Comparison of ENCODE assay signal across 14 cellular contexts in genomic region chr1:221888801-221889200, GRCh38.
A peak's percentile ranks its signal among the peaks of the same experiment; 100 is the strongest.
DNase-seq lines count a peak whose midpoint lies in the region; ATAC-seq and TF ChIP-seq lines count a peak whose summit lies in the region.
"Had no signal": no experiment of that assay in that cellular context is flagged by ENCODE, and none has a peak within 500 bp of the region (broad histone marks: within the 10 kb centered on the region; RNA-seq: fewer than 3 reads in every experiment).

No MANE protein-coding gene starts in this region.

- H2BK12ac ChIP-seq in mesenchymal stem cell (ENCODE audit: low read length in 2 of 2) = peak overlapping the region; percentile 5 to 38

- H2AFZ ChIP-seq in mammary epithelial cell (ENCODE audit: low read depth, low read length) (no peak overlapping the region), mesenchymal stem cell (ENCODE audit: low read depth, low read length) (no peak overlapping the region)

- H2BK120ac ChIP-seq in mesenchymal stem cell (ENCODE audit: low read depth, low read length) = no peak overlapping the region

- peak overlapping the region; percentile 85 for H3K27ac Mint-ChIP-seq in MCF 10A (ENCODE audit: low read depth, unreplicated experiment)
- H3K27ac Mint-ChIP-seq: CD4-positive, CD25-positive, alpha-beta regulatory T cell had no signal

- no peaks in the 10 kb centered on the region for H3K9me3 ChIP-seq in breast epithelium
- H3K9me3 ChIP-seq in mammary epithelial cell (replicated peaks; ENCODE audit: insufficient read depth, low read length) = no peaks in the 10 kb centered on the region
- no peaks in the 10 kb centered on the region for H3K9me3 ChIP-seq in mesenchymal stem cell (ENCODE audit: control insufficient read depth, low read length)
- no peaks in the 10 kb centered on the region for H3K9me3 ChIP-seq in subcutaneous abdominal adipose tissue (ENCODE audit: control insufficient read depth in 5 of 5, low read length in 5 of 5)
- H3K9me3 ChIP-seq: BE2C had no signal

- H3K4me3 ChIP-seq in breast epithelium (no peak overlapping the region), mammary epithelial cell (replicated peaks in 1 of 3; ENCODE audit: insufficient read depth in 1 of 3, low read depth in 2 of 3, low read length in 3 of 3) (no peak overlapping the region), mesenchymal stem cell (ENCODE audit: insufficient read depth in 1 of 2, low read depth in 1 of 2, low read length in 2 of 2) (no peak overlapping the region), subcutaneous abdominal adipose tissue (ENCODE audit: low read depth in 1 of 5, low read length in 5 of 5) (no peak overlapping the region)

- H3K4me2 ChIP-seq in mammary epithelial cell (ENCODE audit: insufficient read depth, low read depth, low read length) (no peak overlapping the region), mesenchymal stem cell (ENCODE audit: low read length, poor library complexity, severe bottlenecking) (no peak overlapping the region)

- WGBS in mammary epithelial cell (ENCODE audit: low coverage, missing lambda C conversion rate) = 97% methylated on average over 5 of the region's 5 CpGs
- WGBS in mesenchymal stem cell = 97% methylated on average over 5 of the region's 5 CpGs

- H3K4me1 ChIP-seq in breast epithelium = no peaks in the 10 kb centered on the region
- H3K4me1 ChIP-seq in mammary epithelial cell (ENCODE audit: insufficient read depth, low read length) = peaks cover 52% of the 10 kb centered on the region
- peaks cover 7% of the 10 kb centered on the region for H3K4me1 ChIP-seq in mesenchymal stem cell (ENCODE audit: control insufficient read depth, insufficient read depth, low read depth, low read length)
- H3K4me1 ChIP-seq in subcutaneous abdominal adipose tissue (ENCODE audit: control insufficient read depth in 5 of 5, insufficient read depth in 5 of 5, low read length in 5 of 5) = peaks cover 0 to 64% (median 39%) of the 10 kb centered on the region in 5 donors

- no peaks in the 10 kb centered on the region for H3K36me3 ChIP-seq in breast epithelium
- H3K36me3 ChIP-seq in mammary epithelial cell (ENCODE audit: insufficient read depth, low read length) = no peaks in the 10 kb centered on the region
- H3K36me3 ChIP-seq in mesenchymal stem cell (ENCODE audit: control insufficient read depth in 1 of 2, insufficient read depth in 2 of 2, low read depth in 1 of 2, low read length in 2 of 2) = no peaks in the 10 kb centered on the region
- H3K36me3 ChIP-seq in subcutaneous abdominal adipose tissue (ENCODE audit: control insufficient read depth in 5 of 5, insufficient read depth in 5 of 5, low read length in 5 of 5) = no peaks in the 10 kb centered on the region
- H3K36me3 ChIP-seq: BE2C had no signal

- DNase-seq in MCF 10A (ENCODE audit: unreplicated experiment) = no peak
- no peak for DNase-seq in breast epithelium (ENCODE audit: low spot score in 2 of 2)
- no peak for DNase-seq in mammary epithelial cell
- DNase-seq in mesenchymal stem cell = no peak
- no peak for DNase-seq in NCI-H2227 (lab: John Stamatoyannopoulos, UW; ENCODE audit: unreplicated experiment)
- no peak for DNase-seq in LoVo (ENCODE audit: low spot score)
- DNase-seq: 8988T; BE2C; CD4-positive, CD25-positive, alpha-beta regulatory T cell; DMS53 had no signal

- H3K9me3 Mint-ChIP-seq in MCF 10A (ENCODE audit: unreplicated experiment) = peaks cover 10% of the 10 kb centered on the region
- H3K9me3 Mint-ChIP-seq: CD4-positive, CD25-positive, alpha-beta regulatory T cell had no signal

- H3K18ac ChIP-seq in mesenchymal stem cell (ENCODE audit: low read depth in 1 of 2, low read length in 2 of 2) = peak overlapping the region in 1 of 2 experiments; percentile 0

- no peaks in the 10 kb centered on the region for H3K79me2 ChIP-seq in mammary epithelial cell (ENCODE audit: insufficient read depth, low read length)

- no peak overlapping the region for H4K8ac ChIP-seq in mesenchymal stem cell (ENCODE audit: low read length)

- dilution Hi-C loops in mammary epithelial cell (cut with HindIII; ENCODE audit: low sequenced_read_pairs) = loop anchor here (5.0 kb wide), 2 partner anchors 42 to 104 kb away; no protein-coding TSS in a partner anchor

- no peaks in the 10 kb centered on the region for H3K36me3 Mint-ChIP-seq in MCF 10A (ENCODE audit: insufficient read depth, unreplicated experiment)
- H3K36me3 Mint-ChIP-seq: CD4-positive, CD25-positive, alpha-beta regulatory T cell had no signal

- TF ChIP-seq CTCF in MCF 10A (IDR thresholded peaks at IDR 0.05; ENCODE audit: unreplicated experiment) = no peak
- TF ChIP-seq CTCF in breast epithelium (IDR thresholded peaks at IDR 0.05) = no peak
- TF ChIP-seq CTCF in mammary epithelial cell (conservative IDR thresholded peaks at IDR 0.05 in 1 of 2, IDR thresholded peaks at IDR 0.05 in 1 of 2; ENCODE audit: extremely low read depth in 1 of 2, insufficient read depth in 1 of 2, low read depth in 1 of 2, low read length in 2 of 2) = no peak

- H3K23ac ChIP-seq in mesenchymal stem cell (ENCODE audit: low read length in 2 of 2) = no peak overlapping the region

- peak overlapping the region; percentile 65 for H4K91ac ChIP-seq in mesenchymal stem cell (ENCODE audit: low read length)

- H4K20me1 ChIP-seq in mammary epithelial cell (ENCODE audit: insufficient read depth, low read length) = no peaks in the 10 kb centered on the region

- no peak overlapping the region for H2BK15ac ChIP-seq in mesenchymal stem cell (ENCODE audit: low read depth, poor library complexity, severe bottlenecking)

- BruUV-seq in MCF 10A (replicated peaks; lab: Mats Ljungman, UMichigan) (no TSS peak), mammary epithelial cell (replicated peaks; lab: Mats Ljungman, UMichigan) (no TSS peak)

- in situ Hi-C loops in mammary epithelial cell (cut with MboI; ENCODE audit: low sequenced_read_pairs in 2 of 2) = no loop called here

- CTCF ChIA-PET in MCF 10A (lab: Yijun Ruan, JAX) (interaction anchor here (0.6 to 9.3 kb wide), 4 partner anchors 146 to 566 kb away, joined by 3 to 104 read pairs (median 6); partner anchors contain the start of gene DUSP10), mammary epithelial cell (lab: Charles Lee; ENCODE audit: low non-redundant PET) (no interaction called here)

- H3K4me1 Mint-ChIP-seq in MCF 10A (ENCODE audit: insufficient read depth, unreplicated experiment) = peaks cover 73% of the 10 kb centered on the region
- H3K4me1 Mint-ChIP-seq: CD4-positive, CD25-positive, alpha-beta regulatory T cell had no signal

- no peak for ATAC-seq in GM18519 (IDR thresholded peaks at IDR 0.05; ENCODE audit: low FRiP score, unreplicated experiment)
- ATAC-seq: HCT116 had no signal

- no peak overlapping the region for H3K4me3 Mint-ChIP-seq in MCF 10A (ENCODE audit: unreplicated experiment)
- H3K4me3 Mint-ChIP-seq: CD4-positive, CD25-positive, alpha-beta regulatory T cell had no signal

- no peak for TF ChIP-seq POLR2A in breast epithelium (IDR thresholded peaks at IDR 0.05)

- intact Hi-C loops in MCF 10A (cut with micrococcal nuclease) = loop anchor here (5.0 kb wide), 2 partner anchors 86 to 108 kb away; no protein-coding TSS in a partner anchor
- intact Hi-C loops in breast epithelium (cut with DNase I; ENCODE audit: low total_unique reads) = no loop called here
- intact Hi-C loops in mammary epithelial cell (cut with micrococcal nuclease) = no loop called here

- H3K9ac ChIP-seq in mammary epithelial cell (ENCODE audit: insufficient read depth, low read length) (no peak overlapping the region), mesenchymal stem cell (ENCODE audit: low read length) (no peak overlapping the region), subcutaneous abdominal adipose tissue (ENCODE audit: low read length in 5 of 5) (no peak overlapping the region)

- H3K4ac ChIP-seq in mesenchymal stem cell (ENCODE audit: low read depth in 1 of 2, low read length in 2 of 2) = no peak overlapping the region

- H2BK5ac ChIP-seq in mesenchymal stem cell (ENCODE audit: low read depth, low read length, poor library complexity, severe bottlenecking) = no peak overlapping the region

- H3K27ac ChIP-seq in breast epithelium (no peak overlapping the region), mammary epithelial cell (ENCODE audit: insufficient read depth, low read depth, low read length) (peak overlapping the region; percentile 93), mesenchymal stem cell (ENCODE audit: low read length, poor library complexity, severe bottlenecking) (no peak overlapping the region), subcutaneous abdominal adipose tissue (ENCODE audit: low read depth, low read length) (peak overlapping the region; percentile 13)
- H3K27ac ChIP-seq: HL-60 had no signal

- no peak overlapping the region for H3K14ac ChIP-seq in mesenchymal stem cell (ENCODE audit: low read length in 2 of 2)

- H3K79me1 ChIP-seq in mesenchymal stem cell (replicated peaks; ENCODE audit: low read length, poor library complexity, severe bottlenecking) = no peaks in the 10 kb centered on the region

- POLR2A ChIA-PET in MCF 10A (lab: Yijun Ruan, JAX) = interaction anchor here (4.9 kb wide), 1 partner anchor 147 kb away, joined by 105 read pairs; the partner anchor contains the start of gene DUSP10

- no peak overlapping the region for H2AK5ac ChIP-seq in mesenchymal stem cell (ENCODE audit: low read length, severe bottlenecking)

- H3K27me3 ChIP-seq in breast epithelium (no peaks in the 10 kb centered on the region), mammary epithelial cell (ENCODE audit: insufficient read depth, low read length) (no peaks in the 10 kb centered on the region), mesenchymal stem cell (ENCODE audit: control insufficient read depth in 1 of 2, insufficient read depth in 1 of 2, low read length in 2 of 2) (no peaks in the 10 kb centered on the region), subcutaneous abdominal adipose tissue (ENCODE audit: control insufficient read depth in 5 of 5, insufficient read depth in 4 of 5, low read length in 5 of 5) (no peaks in the 10 kb centered on the region)
- H3K27me3 ChIP-seq: BE2C had no signal

- no peaks in the 10 kb centered on the region for H3K27me3 Mint-ChIP-seq in MCF 10A (ENCODE audit: insufficient read depth, unreplicated experiment)

Comparison
In these comparisons a context has a peak if more than half of its experiments do, and no peak if none do; other contexts are left out.
1. H3K27ac ChIP-seq: peak in mammary epithelial cell (single experiment) and subcutaneous abdominal adipose tissue (single experiment); none in breast epithelium (0 of 2) and mesenchymal stem cell (single experiment).